Comparison of ENCODE assay signal across 27 cellular contexts in genomic region chr11:119964136-119965025, GRCh38.
A peak's percentile ranks its signal among the peaks of the same experiment; 100 is the strongest.
DNase-seq lines count a peak whose midpoint lies in the region; ATAC-seq and TF ChIP-seq lines count a peak whose summit lies in the region.
"Had no signal": no experiment of that assay in that cellular context is flagged by ENCODE, and none has a peak within 500 bp of the region (broad histone marks: within the 10 kb centered on the region; RNA-seq: fewer than 3 reads in every experiment).

No MANE protein-coding gene starts in this region.

- no peak for TF ChIP-seq CTCF in choroid plexus epithelial cell (conservative IDR thresholded peaks at IDR 0.05; ENCODE audit: low read depth, low read length)
- no peak for TF ChIP-seq CTCF in testis (IDR thresholded peaks at IDR 0.05)

- H3K9me3 ChIP-seq in iPS DF 6.9 (ENCODE audit: control insufficient read depth, insufficient read depth, low read length) = no peaks in the 10 kb centered on the region
- H3K9me3 ChIP-seq in testis = no peaks in the 10 kb centered on the region
- H3K9me3 ChIP-seq: gastrocnemius medialis, tibial nerve had no signal

- H3K27me3 ChIP-seq in iPS DF 6.9 (ENCODE audit: control insufficient read depth, insufficient read depth, low read length) (no peaks in the 10 kb centered on the region), testis (no peaks in the 10 kb centered on the region)
- H3K27me3 ChIP-seq: cardiac muscle cell, dorsolateral prefrontal cortex, gastrocnemius medialis had no signal

- intact Hi-C loops in testis (cut with DNase I; ENCODE audit: low total_unique reads) = no loop called here

- H3K36me3 ChIP-seq in iPS DF 6.9 (ENCODE audit: control insufficient read depth, insufficient read depth, low read length) (no peaks in the 10 kb centered on the region), testis (ENCODE audit: low read depth, missing control alignments) (no peaks in the 10 kb centered on the region)
- H3K36me3 ChIP-seq: cardiac muscle cell, gastrocnemius medialis, tibial nerve had no signal

- H3K4me1 ChIP-seq in iPS DF 6.9 (ENCODE audit: control insufficient read depth, insufficient read depth, low read length) (peaks cover 7% of the 10 kb centered on the region; the same call in 1 of the 2 replicates), testis (peaks cover 3% of the 10 kb centered on the region)
- H3K4me1 ChIP-seq: tibial nerve had no signal

- no peak overlapping the region for H3K27ac ChIP-seq in iPS DF 6.9 (ENCODE audit: low read length)
- H3K27ac ChIP-seq in testis = no peak overlapping the region
- H3K27ac ChIP-seq: cardiac muscle cell, dorsolateral prefrontal cortex, gastrocnemius medialis, tibial nerve had no signal

- no CpG with 5 or more reads among the region's 8 CpGs for WGBS in iPS DF 6.9 (ENCODE audit: insufficient coverage, insufficient read length)
- 43 to 55% methylated on average over 8 of the region's 8 CpGs for WGBS in testis, 2 donors

- DNase-seq in MV-4-11 (lab: John Stamatoyannopoulos, UW) (peak; percentile 30), choroid plexus epithelial cell (ENCODE audit: low read depth) (peak; percentile 4), iPS DF 6.9 (ENCODE audit: low read depth, low spot score) (peak; percentile 52), testis (peak; percentile 15)
- no peak for DNase-seq in central memory CD4-positive, alpha-beta T cell
- DNase-seq: activated CD4-positive, alpha-beta T cell treated with anti-CD3 and anti-CD28 coated beads for 1 hour; activated naive CD4-positive, alpha-beta T cell; activated T-cell treated with anti-CD3 and anti-CD28 coated beads, Interleukin-2, amount 50 U/mL, for 1 hour; CD8-positive, alpha-beta memory T cell; DMS79; dorsolateral prefrontal cortex; gastrocnemius medialis; GOT3; hippocampal formation; Karpas-422; NCI-H1048; NCI-H1930; occipital lobe; SIG-M5; stimulated activated CD4-positive, alpha-beta T cell treated with anti-CD3 and anti-CD28 coated beads, Interleukin-4, amount 100 ng/mL, for 1 hour; stimulated activated naive CD8-positive, alpha-beta T cell treated with anti-CD3 and anti-CD28 coated beads, Interleukin-15, Interleukin-2, amounts not matched to agents 100 U/mL and 50 U/mL, for 24 hours had no signal

- TF ChIP-seq POLR2A in testis (IDR thresholded peaks at IDR 0.05) = no peak

- ATAC-seq in GM18861 (IDR thresholded peaks at IDR 0.05; ENCODE audit: unreplicated experiment) = no peak
- no peak for ATAC-seq in HG03175 (IDR thresholded peaks at IDR 0.05; ENCODE audit: unreplicated experiment)
- ATAC-seq: Panc1; stimulated activated naive CD8-positive, alpha-beta T cell treated with anti-CD3 and anti-CD28 coated beads, Interleukin-15, Interleukin-2, amounts not matched to agents 100 U/mL and 50 U/mL, for 24 hours had no signal

- H3K4me3 ChIP-seq in choroid plexus epithelial cell (ENCODE audit: low read depth, low read length) (no peak overlapping the region), iPS DF 6.9 (ENCODE audit: low read length) (no peak overlapping the region), testis (no peak overlapping the region)
- H3K4me3 ChIP-seq: cardiac muscle cell, dorsolateral prefrontal cortex, gastrocnemius medialis, smooth muscle cell, tibial nerve had no signal
